In genomic region chr20:7113577-7114466, GRCh38 we compare ENCODE assay signal across 8 cellular contexts.
DNase-seq lines count a peak whose midpoint lies in the region; ATAC-seq and TF ChIP-seq lines count a peak whose summit lies in the region.

No MANE protein-coding gene starts in this region.

- H3K36me3 ChIP-seq in SJCRH30 (no peaks in the 10 kb centered on the region), thyroid gland (no peaks in the 10 kb centered on the region)

- intact Hi-C loops in right cardiac atrium (cut with DNase I) (loop anchor here in 3 of 4 donors (5.0 to 10.0 kb wide), 5 partner anchors 48 to 741 kb away; no protein-coding TSS in a partner anchor), thyroid gland (cut with DNase I) (no loop called here)

- H3K4me1 ChIP-seq in SJCRH30 (no peaks in the 10 kb centered on the region), right cardiac atrium (ENCODE audit: control insufficient read depth, insufficient read depth, low read length) (no peaks in the 10 kb centered on the region), thyroid gland (no peaks in the 10 kb centered on the region)

- H3K36me3 Mint-ChIP-seq in activated naive CD4-positive, alpha-beta T cell treated with anti-CD3 and anti-CD28 coated beads, Interleukin-2, amount 50 U/mL, for 72 hours = no peaks in the 10 kb centered on the region

- no peak overlapping the region for H3K4me3 ChIP-seq in SJCRH30
- H3K4me3 ChIP-seq in right cardiac atrium (ENCODE audit: low read length) = no peak overlapping the region
- H3K4me3 ChIP-seq in thyroid gland (replicated peaks in 1 of 3) = no peak overlapping the region

- peak in 3 of 6 experiments; percentile 41 to 54 (median 54) for TF ChIP-seq CTCF in thyroid gland (IDR thresholded peaks at IDR 0.05)

- no peak overlapping the region for H3K27ac Mint-ChIP-seq in activated naive CD4-positive, alpha-beta T cell treated with anti-CD3 and anti-CD28 coated beads, Interleukin-2, amount 50 U/mL, for 72 hours

- ATAC-seq in right cardiac atrium = peak; percentile 75 to 76
- ATAC-seq in activated naive CD4-positive, alpha-beta T cell treated with anti-CD3 and anti-CD28 coated beads, Interleukin-2, amount 50 U/mL, for 72 hours = no peak

- no peak for TF ChIP-seq POLR2A in thyroid gland (IDR thresholded peaks at IDR 0.05)

- DNase-seq in DMS153 (lab: John Stamatoyannopoulos, UW) = peak; percentile 3
- peak; percentile 78 for DNase-seq in HuH-7 (ENCODE audit: low spot score)
- DNase-seq in SJCRH30 = peak; percentile 30 to 57
- DNase-seq in right cardiac atrium = peak; percentile 25 to 58 (median 53)
- peak; percentile 51 to 52 for DNase-seq in thyroid gland
- DNase-seq in T1000 (lab: John Stamatoyannopoulos, UW) = no peak
- DNase-seq in EL = no peak
- no peak for DNase-seq in activated naive CD4-positive, alpha-beta T cell treated with anti-CD3 and anti-CD28 coated beads, Interleukin-2, amount 50 U/mL, for 72 hours (ENCODE audit: low spot score in 2 of 2)

- H3K9me3 ChIP-seq in SJCRH30 (replicated peaks) (no peaks in the 10 kb centered on the region), right cardiac atrium (ENCODE audit: control insufficient read depth, low read length) (no peaks in the 10 kb centered on the region), thyroid gland (no peaks in the 10 kb centered on the region)

- 31% methylated on average over 14 of the region's 14 CpGs for WGBS in right cardiac atrium
- WGBS in thyroid gland, 2 donors = 43 to 47% methylated on average over 14 of the region's 14 CpGs

- peaks cover 12 to 21% of the 10 kb centered on the region in 2 donors for H3K9me3 Mint-ChIP-seq in activated naive CD4-positive, alpha-beta T cell treated with anti-CD3 and anti-CD28 coated beads, Interleukin-2, amount 50 U/mL, for 72 hours

- H3K27me3 ChIP-seq in SJCRH30 (no peaks in the 10 kb centered on the region), right cardiac atrium (ENCODE audit: control insufficient read depth, insufficient read depth) (no peaks in the 10 kb centered on the region), thyroid gland (no peaks in the 10 kb centered on the region)

- H3K27ac ChIP-seq in SJCRH30 (no peak overlapping the region), right cardiac atrium (ENCODE audit: low read length) (no peak overlapping the region), thyroid gland (no peak overlapping the region)

Comparison
In these comparisons a context has a peak if more than half of its experiments do, and no peak if none do; other contexts are left out.
1. DNase-seq: peak in DMS153 (single experiment), HuH-7 (single experiment), SJCRH30 (2 of 2), right cardiac atrium (3 of 3) and thyroid gland (2 of 2); none in T1000 (single experiment), EL (single experiment) and activated naive CD4-positive, alpha-beta T cell treated with anti-CD3 and anti-CD28 coated beads, Interleukin-2, amount 50 U/mL, for 72 hours (0 of 2).
2. ATAC-seq: peak in right cardiac atrium (2 of 2); none in activated naive CD4-positive, alpha-beta T cell treated with anti-CD3 and anti-CD28 coated beads, Interleukin-2, amount 50 U/mL, for 72 hours (0 of 2).